Comparison of ENCODE assay signal across 26 cellular contexts in the genomic region with DNA sequence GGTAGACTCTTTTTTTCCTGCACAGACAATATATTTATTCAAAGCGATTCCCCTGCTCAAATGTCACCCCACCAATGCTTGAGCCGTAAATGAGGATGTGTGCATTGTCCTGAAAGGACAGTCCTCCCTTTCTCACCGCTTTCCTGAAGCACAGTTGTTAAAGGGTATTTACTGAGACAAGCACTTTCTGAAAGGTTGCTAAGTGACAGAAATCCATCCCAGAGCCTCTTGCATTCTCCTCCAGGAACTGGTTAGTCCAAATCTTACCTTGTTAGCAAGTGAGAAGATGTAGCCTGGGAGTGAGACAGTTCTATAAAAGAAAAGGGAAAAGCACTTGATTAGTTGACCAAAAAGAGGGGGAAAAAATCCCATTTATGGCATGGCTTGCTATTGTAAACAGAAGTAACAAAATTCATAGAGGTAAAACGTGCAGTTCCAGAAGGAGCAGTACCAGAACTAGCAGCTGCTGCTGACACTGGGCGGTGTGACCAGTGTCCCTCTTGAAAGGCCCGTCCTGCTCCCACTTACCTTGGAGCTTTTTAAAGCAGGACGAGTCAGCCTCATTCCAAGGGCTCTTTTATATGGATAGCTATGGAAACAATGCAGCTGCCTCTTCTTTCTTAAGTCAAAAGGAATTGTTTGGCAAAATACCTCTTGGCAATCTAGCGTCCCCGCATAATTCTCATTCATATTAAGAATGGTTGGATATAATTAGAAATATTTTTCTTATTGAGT. TPM values are rescaled to one million over a fixed set of nuclear protein-coding genes. Genes with fewer than 3 reads are reported as not detected.
A peak's percentile ranks its signal among the peaks of the same experiment; 100 is the strongest.
DNase-seq lines count a peak whose midpoint lies in the region; ATAC-seq and TF ChIP-seq lines count a peak whose summit lies in the region.
"Had no signal": no experiment of that assay in that cellular context is flagged by ENCODE, and none has a peak within 500 bp of the region (broad histone marks: within the 10 kb centered on the region; RNA-seq: fewer than 3 reads in every experiment).

Gene MYH2, minus strand, starts transcription at position 551 of the 735 bp plus-strand sequence. CDS start 1,738 bp downstream, outside the sequence.

- TF ChIP-seq POLR2A in prostate gland (IDR thresholded peaks at IDR 0.05), result no peak

- H3K79me2 ChIP-seq in GM23248 (ENCODE audit: insufficient read depth) (no peaks in the 10 kb centered on the region), parathyroid adenoma (no peaks in the 10 kb centered on the region)

- H3K36me3 ChIP-seq in GM23248 (ENCODE audit: low read depth), result no peaks in the 10 kb centered on the region
- no peaks in the 10 kb centered on the region for H3K36me3 ChIP-seq in parathyroid adenoma (ENCODE audit: control insufficient read depth, insufficient read depth, low read length)
- no peaks in the 10 kb centered on the region for H3K36me3 ChIP-seq in HAP-1 (replicated peaks)
- no peaks in the 10 kb centered on the region for H3K36me3 ChIP-seq in prostate gland
- H3K36me3 ChIP-seq: BLaER1, left lung had no signal

- H3K9ac ChIP-seq in GM23248 (no peak within 1 kb of the TSS), parathyroid adenoma (no peak within 1 kb of the TSS)
- H3K9ac ChIP-seq: BLaER1, KMS-11 had no signal

- H3K9me2 ChIP-seq in GM23248 (ENCODE audit: insufficient read depth), result no peaks in the 10 kb centered on the region

- TF ChIP-seq CTCF in parathyroid adenoma (IDR thresholded peaks at IDR 0.05), result no peak
- no peak for TF ChIP-seq CTCF in prostate gland (IDR thresholded peaks at IDR 0.05)

- in situ Hi-C loops in GM23248 (cut with MboI), result loop anchor here (10.0 kb wide), 1 partner anchor 56 kb away; no protein-coding TSS in a partner anchor
- in situ Hi-C loops in HAP-1 (cut with MboI; ENCODE audit: low sequenced_read_pairs), result no loop called here

- no peak for ATAC-seq in GM21381 (IDR thresholded peaks at IDR 0.05; ENCODE audit: unreplicated experiment)
- ATAC-seq in HG02852 (IDR thresholded peaks at IDR 0.05; ENCODE audit: unreplicated experiment), result no peak
- ATAC-seq: body of pancreas; left lung; stimulated activated naive B cell treated with anti-CD40 and anti-IgM and Interleukin-4, amounts not matched to agents 10 μg/mL and 1 μg/mL and 100 μg/mL, for 72 hours had no signal

- peak; percentile 6 for DNase-seq in GM23248
- peak; percentile 50 for DNase-seq in ecto neural progenitor cell (ENCODE audit: low spot score)
- DNase-seq in iPS-NIHi7 (ENCODE audit: extremely low spot score), result peak; percentile 47
- DNase-seq in HAP-1 (ENCODE audit: low spot score in 2 of 2), result no peak
- no peak for DNase-seq in prostate gland (ENCODE audit: low spot score)
- DNase-seq: ACHN; activated CD4-positive, alpha-beta memory T cell treated with anti-CD3 and anti-CD28 coated beads, Interleukin-2, amount 10 ng/mL, durations not matched to agents 7 days and 5 days; activated CD4-positive, alpha-beta T cell treated with anti-CD3 and anti-CD28 coated beads for 1 hour; activated CD8-positive, alpha-beta memory T cell treated with anti-CD3 and anti-CD28 coated beads, Interleukin-2, amount 50 U/mL, for 48 hours; activated naive CD4-positive, alpha-beta T cell treated with anti-CD3 and anti-CD28 coated beads for 36 hours; body of pancreas; COR-L47; left lung; MM.1S; NCI-H526 treated with DMSO at 0.1 percent for 48 hours; Right ventricle myocardium superior; stimulated activated naive B cell treated with anti-CD40 and anti-IgM and Interleukin-4, amounts not matched to agents 10 μg/mL and 1 μg/mL and 100 μg/mL, for 72 hours; substantia nigra had no signal

- H3K27me3 ChIP-seq in GM23248 (replicated peaks; ENCODE audit: insufficient read depth) (no peaks in the 10 kb centered on the region), parathyroid adenoma (ENCODE audit: control insufficient read depth, insufficient read depth, low read length) (no peaks in the 10 kb centered on the region), HAP-1 (ENCODE audit: low read depth) (no peaks in the 10 kb centered on the region), prostate gland (replicated peaks; ENCODE audit: insufficient read depth) (no peaks in the 10 kb centered on the region)
- H3K27me3 ChIP-seq: BLaER1, body of pancreas had no signal

- no peak within 1 kb of the TSS for H3K4me2 ChIP-seq in GM23248 (ENCODE audit: unreplicated experiment)
- H3K4me2 ChIP-seq in parathyroid adenoma (ENCODE audit: low read length), result no peak within 1 kb of the TSS
- H3K4me2 ChIP-seq: BLaER1, KMS-11 had no signal

- H3F3A ChIP-seq in GM23248 (ENCODE audit: insufficient read depth), result no peaks in the 10 kb centered on the region

- H3K4me1 ChIP-seq in GM23248 (ENCODE audit: insufficient read depth), result no peaks in the 10 kb centered on the region
- H3K4me1 ChIP-seq in parathyroid adenoma, result no peaks in the 10 kb centered on the region
- no peaks in the 10 kb centered on the region for H3K4me1 ChIP-seq in HAP-1
- no peaks in the 10 kb centered on the region for H3K4me1 ChIP-seq in prostate gland (replicated peaks)
- H3K4me1 ChIP-seq: BLaER1, body of pancreas, left lung had no signal

- H3K4me3 ChIP-seq in GM23248, result no peak within 1 kb of the TSS
- H3K4me3 ChIP-seq in parathyroid adenoma (ENCODE audit: low read depth, low read length), result no peak within 1 kb of the TSS
- no peak within 1 kb of the TSS for H3K4me3 ChIP-seq in HAP-1
- no peak within 1 kb of the TSS for H3K4me3 ChIP-seq in prostate gland
- H3K4me3 ChIP-seq: BLaER1, body of pancreas, left lung, skin epidermis had no signal

- 39 to 40% methylated on average over 9 of the region's 9 CpGs for WGBS in GM23248 (ENCODE audit: low coverage in 1 of 2, low lambda C conversion rate in 2 of 2, missing lambda C conversion rate in 2 of 2), 2 experiments
- WGBS in prostate gland, result 29% methylated on average over 9 of the region's 9 CpGs

- intact Hi-C loops in prostate gland (cut with DNase I), result no loop called here

- no peaks in the 10 kb centered on the region for H3K9me3 ChIP-seq in GM23248 (ENCODE audit: low read depth)
- H3K9me3 ChIP-seq in parathyroid adenoma (ENCODE audit: control insufficient read depth, low read length), result no peaks in the 10 kb centered on the region
- no peaks in the 10 kb centered on the region for H3K9me3 ChIP-seq in HAP-1
- H3K9me3 ChIP-seq in prostate gland, result no peaks in the 10 kb centered on the region
- H3K9me3 ChIP-seq: BLaER1, body of pancreas, left lung had no signal

- H4K20me1 ChIP-seq in GM23248 (ENCODE audit: insufficient read depth), result no peaks in the 10 kb centered on the region
- H4K20me1 ChIP-seq: BLaER1 had no signal

- H2AFZ ChIP-seq in GM23248, result no peak within 1 kb of the TSS
- H2AFZ ChIP-seq in parathyroid adenoma, result peak within 1 kb of the TSS; percentile 46

- H3K27ac ChIP-seq in GM23248 (no peak within 1 kb of the TSS), parathyroid adenoma (no peak within 1 kb of the TSS), prostate gland (no peak within 1 kb of the TSS)
- H3K27ac ChIP-seq: BLaER1, body of pancreas, KMS-11, left lung, skin epidermis had no signal

RNA-seq across cellular contexts. Expression of gene MYH2, which starts in this region (rescaled TPM):
- total RNA-seq in GM23248 (2014; rRNA removed; shearing (Covaris generic)), result 0.65 and 1.5 TPM in 2 replicates
- 0.32 and 0.59 TPM in 2 replicates for polyA plus RNA-seq in GM23248 (2016; fragmentation: Nextera tagmentation; extraction: Ambion mirVana)
- total RNA-seq in prostate gland, result under 1 TPM; 0.18 to 0.23 TPM
- total RNA-seq: activated CD4-positive, alpha-beta memory T cell treated with anti-CD3 and anti-CD28 coated beads, Interleukin-2, amount 10 ng/mL, durations not matched to agents 7 days and 5 days; activated naive CD4-positive, alpha-beta T cell treated with anti-CD3 and anti-CD28 coated beads for 36 hours; body of pancreas; frontal cortex; Right ventricle myocardium superior; T-helper 2 cell treated with Interferon-gamma antibody and Interleukin-4, amounts not matched to agents 100 ng/mL and 5 ng/mL, for 36 hours had no signal

Comparison
In these comparisons a context has a peak if more than half of its experiments do, and no peak if none do; other contexts are left out.
1. DNase-seq: peak in GM23248 (single experiment), ecto neural progenitor cell (single experiment) and iPS-NIHi7 (single experiment); none in HAP-1 (0 of 2) and prostate gland (single experiment).